In genomic region chr14:39432619-39433451, GRCh38 we compare ENCODE assay signal across 8 cellular contexts.
A peak's percentile ranks its signal among the peaks of the same experiment; 100 is the strongest.
DNase-seq lines count a peak whose midpoint lies in the region; ATAC-seq and TF ChIP-seq lines count a peak whose summit lies in the region.

No MANE protein-coding gene starts in this region.

- TF ChIP-seq CTCF in WERI-Rb-1 (IDR thresholded peaks at IDR 0.05; ENCODE audit: low read depth, low read length) (peak; percentile 53), choroid plexus epithelial cell (conservative IDR thresholded peaks at IDR 0.05; ENCODE audit: low read depth, low read length) (peak; percentile 9)

- DNase-seq in AML-193 (lab: John Stamatoyannopoulos, UW) (peak; percentile 28 to 34), NCI-H2107 treated with DMSO at 0.1 percent for 48 hours (lab: John Stamatoyannopoulos, UW; ENCODE audit: unreplicated experiment) (peak; percentile 95), WERI-Rb-1 (peak; percentile 95), choroid plexus epithelial cell (ENCODE audit: low read depth) (peak; percentile 77), kidney glomerular epithelial cell (lab: John Stamatoyannopoulos, UW) (peak; percentile 88)
- peak; percentile 29 to 44 for DNase-seq in stimulated activated CD4-positive, alpha-beta T cell treated with anti-CD3 and anti-CD28 coated beads, Interleukin-1b, Interleukin-23, amount 100 ng/mL, for 1 hour (ENCODE audit: low read depth in 2 of 2)

- H3K27ac ChIP-seq in WERI-Rb-1 = peak overlapping the region; percentile 99

- no peaks in the 10 kb centered on the region for H3K9me3 ChIP-seq in WERI-Rb-1 (ENCODE audit: severe bottlenecking)

- H3K4me3 ChIP-seq in WERI-Rb-1 (ENCODE audit: low read depth, low read length) = peak overlapping the region; percentile 75
- H3K4me3 ChIP-seq in choroid plexus epithelial cell (ENCODE audit: low read depth, low read length) = peak overlapping the region; percentile 76

- no peaks in the 10 kb centered on the region; the same call in 1 of the 2 replicates for H3K36me3 ChIP-seq in WERI-Rb-1

- no peaks in the 10 kb centered on the region for H3K27me3 ChIP-seq in WERI-Rb-1 (ENCODE audit: insufficient read depth, low read depth, severe bottlenecking)

- ATAC-seq in GM18873 (IDR thresholded peaks at IDR 0.05; ENCODE audit: low FRiP score, unreplicated experiment) (peak; percentile 64), HG03103 (IDR thresholded peaks at IDR 0.05; ENCODE audit: low read depth, unreplicated experiment) (peak; percentile 55)

Comparison
In these comparisons a context has a peak if more than half of its experiments do, and no peak if none do; other contexts are left out.
1. Peak in every context shown above with its lines: DNase-seq, ATAC-seq, H3K4me3 ChIP-seq and H3K27ac ChIP-seq.
2. DNase-seq: peak in every context shown above with its lines; median percentile 95 in NCI-H2107 treated with DMSO at 0.1 percent for 48 hours; 95 in WERI-Rb-1; 88 in kidney glomerular epithelial cell; 77 in choroid plexus epithelial cell; 36 in stimulated activated CD4-positive, alpha-beta T cell treated with anti-CD3 and anti-CD28 coated beads, Interleukin-1b, Interleukin-23, amount 100 ng/mL, for 1 hour; 31 in AML-193.